9 cellular contexts compared by ENCODE assay signal in genomic region chr22:24894220-24894975, GRCh38. TPM values are rescaled to one million over a fixed set of nuclear protein-coding genes. Genes with fewer than 3 reads are reported as not detected.
DNase-seq lines count a peak whose midpoint lies in the region; ATAC-seq and TF ChIP-seq lines count a peak whose summit lies in the region.
"Had no signal": no experiment of that assay in that cellular context is flagged by ENCODE, and none has a peak within 500 bp of the region (broad histone marks: within the 10 kb centered on the region; RNA-seq: fewer than 3 reads in every experiment).

No MANE protein-coding gene starts in this region.

- peak overlapping the region in 1 of 3 donors; percentile 5 for H3K4me3 ChIP-seq in breast epithelium
- peak overlapping the region in 2 of 4 donors; percentile 3 to 4 for H3K4me3 ChIP-seq in transverse colon

- peaks cover 0 to 3% of the 10 kb centered on the region in 2 donors for H3K4me1 ChIP-seq in breast epithelium
- H3K4me1 ChIP-seq in transverse colon, result peaks cover 16 to 24% (median 19%) of the 10 kb centered on the region in 4 donors

- H3K36me3 ChIP-seq in breast epithelium, result no peaks in the 10 kb centered on the region
- no peaks in the 10 kb centered on the region for H3K36me3 ChIP-seq in transverse colon

- TF ChIP-seq POLR2A in breast epithelium (IDR thresholded peaks at IDR 0.05) (no peak), transverse colon (IDR thresholded peaks at IDR 0.05) (no peak)

- ATAC-seq in GM21576 (IDR thresholded peaks at IDR 0.05; ENCODE audit: unreplicated experiment), result no peak
- no peak for ATAC-seq in HG02981 (IDR thresholded peaks at IDR 0.05; ENCODE audit: unreplicated experiment)

- in situ Hi-C loops in transverse colon (cut with MboI; ENCODE audit: low pct_ligation_motif_present in 1 of 4, low pct_unique_long_range_greater_than_20kb in 1 of 4, low sequenced_read_pairs in 3 of 4), result no loop called here

- H3K27ac ChIP-seq in breast epithelium, result peak overlapping the region; percentile 90 to 92
- H3K27ac ChIP-seq in layer of hippocampus (ENCODE audit: low read depth, low read length), result peak overlapping the region; percentile 16
- peak overlapping the region; percentile 82 to 90 (median 88) for H3K27ac ChIP-seq in transverse colon

- H3K9me3 ChIP-seq in breast epithelium (no peaks in the 10 kb centered on the region), transverse colon (no peaks in the 10 kb centered on the region)

- no peak for TF ChIP-seq CTCF in breast epithelium (IDR thresholded peaks at IDR 0.05)
- no peak for TF ChIP-seq CTCF in transverse colon (IDR thresholded peaks at IDR 0.05)

- DNase-seq in ELR (ENCODE audit: low read depth) (peak; percentile 76), NCI-H226 (peak; percentile 88), breast epithelium (ENCODE audit: low spot score in 2 of 2) (peak; percentile 89 to 90), transverse colon (peak; percentile 87)
- DNase-seq in stimulated activated CD4-positive, alpha-beta T cell treated with anti-CD3 and anti-CD28 coated beads, Interleukin-2, amount 100 ng/mL, for 48 hours, result no peak

- intact Hi-C loops in breast epithelium (cut with DNase I; ENCODE audit: low total_unique reads) (no loop called here), transverse colon (cut with DNase I; ENCODE audit: low total_unique reads) (no loop called here)

- no peak for TF ChIP-seq EP300 in transverse colon (IDR thresholded peaks at IDR 0.05; ENCODE audit: low read depth)

- H3K27me3 ChIP-seq in breast epithelium (no peaks in the 10 kb centered on the region), layer of hippocampus (ENCODE audit: control insufficient read depth, insufficient read depth, low read length) (no peaks in the 10 kb centered on the region), transverse colon (no peaks in the 10 kb centered on the region)

- WGBS in transverse colon (ENCODE audit: low coverage in 1 of 2), 2 donors, result 29 to 30% methylated on average over 4 to 16 of the region's 16 CpGs

RNA-seq across cellular contexts. Expression of gene LHFPL7, which starts 52.1 kb away (rescaled TPM):
- total RNA-seq in breast epithelium (not detected), transverse colon (not detected)
- total RNA-seq: mononuclear cell had no signal

RNA-seq across cellular contexts. Expression of gene KIAA1671, which starts 58.1 kb away (rescaled TPM):
- total RNA-seq in breast epithelium (10 to 100 TPM in 2 of 3 donors, 1 to 10 TPM in 1; 9.8 to 62.8 (median 36.4) TPM), transverse colon (100 to 1,000 TPM in 3 of 4 donors, 10 to 100 TPM in 1; 83.1 to 162 (median 105) TPM)

Comparison
In these comparisons a context has a peak if more than half of its experiments do, and no peak if none do; other contexts are left out.
1. DNase-seq: peak in ELR (single experiment), NCI-H226 (single experiment), breast epithelium (2 of 2) and transverse colon (single experiment); none in stimulated activated CD4-positive, alpha-beta T cell treated with anti-CD3 and anti-CD28 coated beads, Interleukin-2, amount 100 ng/mL, for 48 hours (0 of 2).
2. H3K27ac ChIP-seq: peak in every context shown above with its lines; median percentile 91 in breast epithelium; 88 in transverse colon; 16 in layer of hippocampus.